1 cellular context compared by ENCODE assay signal in the genomic region with DNA sequence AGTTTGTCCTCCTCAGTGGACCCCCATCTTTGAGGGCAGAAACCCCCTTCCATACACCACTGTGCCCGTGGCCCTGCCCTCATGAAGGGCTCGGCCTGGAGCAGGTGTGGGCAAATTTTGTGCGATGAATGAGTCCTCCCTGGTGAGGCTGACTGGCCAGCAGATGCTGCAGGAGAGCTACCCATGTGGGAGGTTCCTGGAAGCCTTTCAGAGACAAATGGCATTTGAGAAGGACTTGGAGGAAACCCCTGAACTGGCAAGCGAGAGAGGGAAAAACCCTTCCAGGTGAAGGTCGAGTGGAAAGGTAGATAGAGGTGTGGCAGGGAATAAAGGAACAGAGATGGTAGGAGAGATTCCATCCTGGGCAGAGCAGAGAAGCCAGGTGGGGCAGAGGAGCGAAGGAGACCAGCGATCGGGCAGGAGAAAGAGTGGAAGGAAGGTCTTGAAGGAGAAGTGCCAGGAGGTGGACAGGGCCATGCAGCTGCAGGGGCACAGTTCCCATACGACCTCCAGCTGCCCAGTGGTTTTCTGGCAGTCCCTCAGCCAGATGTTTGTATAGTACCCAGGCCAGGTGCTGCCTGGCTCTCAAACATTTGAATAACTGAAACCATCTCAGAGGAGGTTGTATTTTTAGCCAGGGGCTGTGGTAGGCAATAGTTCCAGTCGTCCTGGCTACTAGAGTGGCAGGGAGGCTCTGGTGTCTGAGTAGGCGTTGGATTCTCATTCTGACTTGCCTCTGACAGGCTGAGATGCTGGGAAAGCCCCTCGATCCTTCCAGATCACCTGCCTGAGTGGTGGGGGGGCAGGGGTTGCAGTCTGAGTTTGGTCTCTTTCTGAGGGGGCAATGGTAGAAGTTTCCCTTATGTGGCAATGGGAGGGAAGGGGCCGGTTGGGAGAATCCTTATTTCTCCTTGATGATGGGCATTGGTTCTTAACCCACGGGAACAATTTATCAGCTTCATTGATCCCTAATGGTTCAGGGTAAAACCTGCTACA.
A peak's percentile ranks its signal among the peaks of the same experiment; 100 is the strongest.
TF ChIP-seq lines count a peak whose summit lies in the region.

No MANE protein-coding gene starts in this region.

TF ChIP-seq in GM12878, 131 proteins besides CTCF, POLR2A, EP300 and RAD21 (continued from another document and continues in another):
- TF ChIP-seq RFX5 (IDR thresholded peaks at IDR 0.05; ENCODE audit: low read depth, low read length) (no peak), ZNF24 (IDR thresholded peaks at IDR 0.05) (peak; percentile 65), EZH2 (IDR thresholded peaks at IDR 0.05; ENCODE audit: borderline replicate concordance, control insufficient read depth, low read depth, low read length) (no peak), BMI1 (IDR thresholded peaks at IDR 0.05; ENCODE audit: borderline replicate concordance) (peak; percentile 89), MYC (IDR thresholded peaks at IDR 0.05; ENCODE audit: insufficient read depth, insufficient read length, insufficient replicate concordance, low read length, severe bottlenecking) (no peak), TBL1XR1 (IDR thresholded peaks at IDR 0.05; ENCODE audit: low read depth, low read length) (peak; percentile 90), ZNF217 (IDR thresholded peaks at IDR 0.05) (peak; percentile 91), IKZF1 (conservative IDR thresholded peaks at IDR 0.05) (peak; percentile 95), MEF2B (IDR thresholded peaks at IDR 0.05; ENCODE audit: partially characterized antibody, poor library complexity, severe bottlenecking) (peak; percentile 92), TCF7 (IDR thresholded peaks at IDR 0.05; ENCODE audit: borderline replicate concordance) (no peak), FOXM1 (IDR thresholded peaks at IDR 0.05; ENCODE audit: low read depth, low read length) (peak; percentile 99), FOXK2 (IDR thresholded peaks at IDR 0.05) (no peak), NBN (IDR thresholded peaks at IDR 0.05) (no peak; the same call in 1 of the 2 replicates), YBX1 (IDR thresholded peaks at IDR 0.05) (no peak), SPI1 (IDR thresholded peaks at IDR 0.05; ENCODE audit: borderline replicate concordance, insufficient read depth, low read depth, low read length) (peak; percentile 33; the same call in 1 of the 2 replicates), SUZ12 (IDR thresholded peaks at IDR 0.05; ENCODE audit: unreplicated experiment) (no peak), CREM (IDR thresholded peaks at IDR 0.05; ENCODE audit: low read depth) (peak; percentile 93), SMARCA5 (IDR thresholded peaks at IDR 0.05) (peak; percentile 72), JUND (IDR thresholded peaks at IDR 0.05; ENCODE audit: low read depth, low read length) (peak; percentile 92), TARDBP (IDR thresholded peaks at IDR 0.05; ENCODE audit: borderline replicate concordance) (no peak), NR2F1 (conservative IDR thresholded peaks at IDR 0.05) (peak; percentile 77), MTA3 (IDR thresholded peaks at IDR 0.05; ENCODE audit: borderline replicate concordance, low read length) (peak; percentile 91), SREBF2 (IDR thresholded peaks at IDR 0.05; ENCODE audit: low read length) (no peak), LARP7 (IDR thresholded peaks at IDR 0.05) (no peak), ZNF622 (IDR thresholded peaks at IDR 0.05) (no peak), RB1 (IDR thresholded peaks at IDR 0.05; ENCODE audit: borderline replicate concordance) (no peak), SMC3 (IDR thresholded peaks at IDR 0.05; ENCODE audit: borderline replicate concordance, low read length) (no peak), ZNF207 (IDR thresholded peaks at IDR 0.05; ENCODE audit: borderline replicate concordance) (peak; percentile 62; the same call in 1 of the 2 replicates), MTA2 (IDR thresholded peaks at IDR 0.05; ENCODE audit: low read depth) (peak; percentile 90), STAT1 (conservative IDR thresholded peaks at IDR 0.05) (no peak), NFYA (IDR thresholded peaks at IDR 0.05; ENCODE audit: borderline replicate concordance, low read depth, low read length) (no peak), HDAC6 (IDR thresholded peaks at IDR 0.05; ENCODE audit: unreplicated experiment) (no peak), NRF1 (conservative IDR thresholded peaks at IDR 0.05; ENCODE audit: low read depth, low read length) (no peak), ATF7 (IDR thresholded peaks at IDR 0.05; ENCODE audit: low read depth) (peak; percentile 79)
- TF ChIP-seq, protein P1, sequence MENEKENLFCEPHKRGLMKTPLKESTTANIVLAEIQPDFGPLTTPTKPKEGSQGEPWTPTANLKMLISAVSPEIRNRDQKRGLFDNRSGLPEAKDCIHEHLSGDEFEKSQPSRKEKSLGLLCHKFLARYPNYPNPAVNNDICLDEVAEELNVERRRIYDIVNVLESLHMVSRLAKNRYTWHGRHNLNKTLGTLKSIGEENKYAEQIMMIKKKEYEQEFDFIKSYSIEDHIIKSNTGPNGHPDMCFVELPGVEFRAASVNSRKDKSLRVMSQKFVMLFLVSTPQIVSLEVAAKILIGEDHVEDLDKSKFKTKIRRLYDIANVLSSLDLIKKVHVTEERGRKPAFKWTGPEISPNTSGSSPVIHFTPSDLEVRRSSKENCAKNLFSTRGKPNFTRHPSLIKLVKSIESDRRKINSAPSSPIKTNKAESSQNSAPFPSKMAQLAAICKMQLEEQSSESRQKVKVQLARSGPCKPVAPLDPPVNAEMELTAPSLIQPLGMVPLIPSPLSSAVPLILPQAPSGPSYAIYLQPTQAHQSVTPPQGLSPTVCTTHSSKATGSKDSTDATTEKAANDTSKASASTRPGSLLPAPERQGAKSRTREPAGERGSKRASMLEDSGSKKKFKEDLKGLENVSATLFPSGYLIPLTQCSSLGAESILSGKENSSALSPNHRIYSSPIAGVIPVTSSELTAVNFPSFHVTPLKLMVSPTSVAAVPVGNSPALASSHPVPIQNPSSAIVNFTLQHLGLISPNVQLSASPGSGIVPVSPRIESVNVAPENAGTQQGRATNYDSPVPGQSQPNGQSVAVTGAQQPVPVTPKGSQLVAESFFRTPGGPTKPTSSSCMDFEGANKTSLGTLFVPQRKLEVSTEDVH (IDR thresholded peaks at IDR 0.05; ENCODE audit: low read depth, partially characterized antibody), result no peak
- TF ChIP-seq, protein P2, sequence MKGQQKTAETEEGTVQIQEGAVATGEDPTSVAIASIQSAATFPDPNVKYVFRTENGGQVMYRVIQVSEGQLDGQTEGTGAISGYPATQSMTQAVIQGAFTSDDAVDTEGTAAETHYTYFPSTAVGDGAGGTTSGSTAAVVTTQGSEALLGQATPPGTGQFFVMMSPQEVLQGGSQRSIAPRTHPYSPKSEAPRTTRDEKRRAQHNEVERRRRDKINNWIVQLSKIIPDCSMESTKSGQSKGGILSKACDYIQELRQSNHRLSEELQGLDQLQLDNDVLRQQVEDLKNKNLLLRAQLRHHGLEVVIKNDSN (IDR thresholded peaks at IDR 0.05; ENCODE audit: borderline replicate concordance, extremely low read length, insufficient read depth, low read depth, low read length), result no peak
- TF ChIP-seq, protein P3, sequence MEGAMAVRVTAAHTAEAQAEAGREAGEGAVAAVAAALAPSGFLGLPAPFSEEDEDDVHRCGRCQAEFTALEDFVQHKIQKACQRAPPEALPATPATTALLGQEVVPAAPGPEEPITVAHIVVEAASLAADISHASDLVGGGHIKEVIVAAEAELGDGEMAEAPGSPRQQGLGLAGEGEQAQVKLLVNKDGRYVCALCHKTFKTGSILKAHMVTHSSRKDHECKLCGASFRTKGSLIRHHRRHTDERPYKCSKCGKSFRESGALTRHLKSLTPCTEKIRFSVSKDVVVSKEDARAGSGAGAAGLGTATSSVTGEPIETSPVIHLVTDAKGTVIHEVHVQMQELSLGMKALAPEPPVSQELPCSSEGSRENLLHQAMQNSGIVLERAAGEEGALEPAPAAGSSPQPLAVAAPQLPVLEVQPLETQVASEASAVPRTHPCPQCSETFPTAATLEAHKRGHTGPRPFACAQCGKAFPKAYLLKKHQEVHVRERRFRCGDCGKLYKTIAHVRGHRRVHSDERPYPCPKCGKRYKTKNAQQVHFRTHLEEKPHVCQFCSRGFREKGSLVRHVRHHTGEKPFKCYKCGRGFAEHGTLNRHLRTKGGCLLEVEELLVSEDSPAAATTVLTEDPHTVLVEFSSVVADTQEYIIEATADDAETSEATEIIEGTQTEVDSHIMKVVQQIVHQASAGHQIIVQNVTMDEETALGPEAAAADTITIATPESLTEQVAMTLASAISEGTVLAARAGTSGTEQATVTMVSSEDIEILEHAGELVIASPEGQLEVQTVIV (IDR thresholded peaks at IDR 0.05; ENCODE audit: borderline replicate concordance, partially characterized antibody), result no peak
- TF ChIP-seq, protein P4, sequence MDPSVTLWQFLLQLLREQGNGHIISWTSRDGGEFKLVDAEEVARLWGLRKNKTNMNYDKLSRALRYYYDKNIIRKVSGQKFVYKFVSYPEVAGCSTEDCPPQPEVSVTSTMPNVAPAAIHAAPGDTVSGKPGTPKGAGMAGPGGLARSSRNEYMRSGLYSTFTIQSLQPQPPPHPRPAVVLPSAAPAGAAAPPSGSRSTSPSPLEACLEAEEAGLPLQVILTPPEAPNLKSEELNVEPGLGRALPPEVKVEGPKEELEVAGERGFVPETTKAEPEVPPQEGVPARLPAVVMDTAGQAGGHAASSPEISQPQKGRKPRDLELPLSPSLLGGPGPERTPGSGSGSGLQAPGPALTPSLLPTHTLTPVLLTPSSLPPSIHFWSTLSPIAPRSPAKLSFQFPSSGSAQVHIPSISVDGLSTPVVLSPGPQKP (IDR thresholded peaks at IDR 0.05; ENCODE audit: low read depth, low read length), result no peak
- TF ChIP-seq, protein P5, sequence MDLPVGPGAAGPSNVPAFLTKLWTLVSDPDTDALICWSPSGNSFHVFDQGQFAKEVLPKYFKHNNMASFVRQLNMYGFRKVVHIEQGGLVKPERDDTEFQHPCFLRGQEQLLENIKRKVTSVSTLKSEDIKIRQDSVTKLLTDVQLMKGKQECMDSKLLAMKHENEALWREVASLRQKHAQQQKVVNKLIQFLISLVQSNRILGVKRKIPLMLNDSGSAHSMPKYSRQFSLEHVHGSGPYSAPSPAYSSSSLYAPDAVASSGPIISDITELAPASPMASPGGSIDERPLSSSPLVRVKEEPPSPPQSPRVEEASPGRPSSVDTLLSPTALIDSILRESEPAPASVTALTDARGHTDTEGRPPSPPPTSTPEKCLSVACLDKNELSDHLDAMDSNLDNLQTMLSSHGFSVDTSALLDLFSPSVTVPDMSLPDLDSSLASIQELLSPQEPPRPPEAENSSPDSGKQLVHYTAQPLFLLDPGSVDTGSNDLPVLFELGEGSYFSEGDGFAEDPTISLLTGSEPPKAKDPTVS (IDR thresholded peaks at IDR 0.05; ENCODE audit: low read depth, low read length), result no peak; the same call in 1 of the 2 replicates
- TF ChIP-seq, protein P6, sequence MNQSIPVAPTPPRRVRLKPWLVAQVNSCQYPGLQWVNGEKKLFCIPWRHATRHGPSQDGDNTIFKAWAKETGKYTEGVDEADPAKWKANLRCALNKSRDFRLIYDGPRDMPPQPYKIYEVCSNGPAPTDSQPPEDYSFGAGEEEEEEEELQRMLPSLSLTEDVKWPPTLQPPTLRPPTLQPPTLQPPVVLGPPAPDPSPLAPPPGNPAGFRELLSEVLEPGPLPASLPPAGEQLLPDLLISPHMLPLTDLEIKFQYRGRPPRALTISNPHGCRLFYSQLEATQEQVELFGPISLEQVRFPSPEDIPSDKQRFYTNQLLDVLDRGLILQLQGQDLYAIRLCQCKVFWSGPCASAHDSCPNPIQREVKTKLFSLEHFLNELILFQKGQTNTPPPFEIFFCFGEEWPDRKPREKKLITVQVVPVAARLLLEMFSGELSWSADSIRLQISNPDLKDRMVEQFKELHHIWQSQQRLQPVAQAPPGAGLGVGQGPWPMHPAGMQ (IDR thresholded peaks at IDR 0.05; ENCODE audit: borderline replicate concordance), result no peak
- TF ChIP-seq, protein P7, sequence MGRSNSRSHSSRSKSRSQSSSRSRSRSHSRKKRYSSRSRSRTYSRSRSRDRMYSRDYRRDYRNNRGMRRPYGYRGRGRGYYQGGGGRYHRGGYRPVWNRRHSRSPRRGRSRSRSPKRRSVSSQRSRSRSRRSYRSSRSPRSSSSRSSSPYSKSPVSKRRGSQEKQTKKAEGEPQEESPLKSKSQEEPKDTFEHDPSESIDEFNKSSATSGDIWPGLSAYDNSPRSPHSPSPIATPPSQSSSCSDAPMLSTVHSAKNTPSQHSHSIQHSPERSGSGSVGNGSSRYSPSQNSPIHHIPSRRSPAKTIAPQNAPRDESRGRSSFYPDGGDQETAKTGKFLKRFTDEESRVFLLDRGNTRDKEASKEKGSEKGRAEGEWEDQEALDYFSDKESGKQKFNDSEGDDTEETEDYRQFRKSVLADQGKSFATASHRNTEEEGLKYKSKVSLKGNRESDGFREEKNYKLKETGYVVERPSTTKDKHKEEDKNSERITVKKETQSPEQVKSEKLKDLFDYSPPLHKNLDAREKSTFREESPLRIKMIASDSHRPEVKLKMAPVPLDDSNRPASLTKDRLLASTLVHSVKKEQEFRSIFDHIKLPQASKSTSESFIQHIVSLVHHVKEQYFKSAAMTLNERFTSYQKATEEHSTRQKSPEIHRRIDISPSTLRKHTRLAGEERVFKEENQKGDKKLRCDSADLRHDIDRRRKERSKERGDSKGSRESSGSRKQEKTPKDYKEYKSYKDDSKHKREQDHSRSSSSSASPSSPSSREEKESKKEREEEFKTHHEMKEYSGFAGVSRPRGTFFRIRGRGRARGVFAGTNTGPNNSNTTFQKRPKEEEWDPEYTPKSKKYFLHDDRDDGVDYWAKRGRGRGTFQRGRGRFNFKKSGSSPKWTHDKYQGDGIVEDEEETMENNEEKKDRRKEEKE (IDR thresholded peaks at IDR 0.05), result no peak
- TF ChIP-seq, protein P8, sequence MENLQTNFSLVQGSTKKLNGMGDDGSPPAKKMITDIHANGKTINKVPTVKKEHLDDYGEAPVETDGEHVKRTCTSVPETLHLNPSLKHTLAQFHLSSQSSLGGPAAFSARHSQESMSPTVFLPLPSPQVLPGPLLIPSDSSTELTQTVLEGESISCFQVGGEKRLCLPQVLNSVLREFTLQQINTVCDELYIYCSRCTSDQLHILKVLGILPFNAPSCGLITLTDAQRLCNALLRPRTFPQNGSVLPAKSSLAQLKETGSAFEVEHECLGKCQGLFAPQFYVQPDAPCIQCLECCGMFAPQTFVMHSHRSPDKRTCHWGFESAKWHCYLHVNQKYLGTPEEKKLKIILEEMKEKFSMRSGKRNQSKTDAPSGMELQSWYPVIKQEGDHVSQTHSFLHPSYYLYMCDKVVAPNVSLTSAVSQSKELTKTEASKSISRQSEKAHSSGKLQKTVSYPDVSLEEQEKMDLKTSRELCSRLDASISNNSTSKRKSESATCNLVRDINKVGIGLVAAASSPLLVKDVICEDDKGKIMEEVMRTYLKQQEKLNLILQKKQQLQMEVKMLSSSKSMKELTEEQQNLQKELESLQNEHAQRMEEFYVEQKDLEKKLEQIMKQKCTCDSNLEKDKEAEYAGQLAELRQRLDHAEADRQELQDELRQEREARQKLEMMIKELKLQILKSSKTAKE (IDR thresholded peaks at IDR 0.05; ENCODE audit: low read depth, poor library complexity, severe bottlenecking), result peak; percentile 94
